In genomic region chr5:160008877-160009590, GRCh38 we compare ENCODE assay signal across 1 cellular context.
TF ChIP-seq lines count a peak whose summit lies in the region.

Gene TTC1, plus strand, starts transcription at chr5:160009139. Its CDS starts 1,390 bp downstream, at chr5:160010529.

TF ChIP-seq in HepG2, 621 proteins besides CTCF, POLR2A, EP300 and RAD21 (continued from another document and continues in another):
- TF ChIP-seq ZNF512 (CRISPR knock-in tag; IDR thresholded peaks at IDR 0.05) (no peak), CREBL2 (CRISPR knock-in tag; IDR thresholded peaks at IDR 0.05; ENCODE audit: borderline replicate concordance) (no peak), IRX3 (CRISPR knock-in tag; IDR thresholded peaks at IDR 0.05; ENCODE audit: borderline replicate concordance, low read depth) (no peak), ASH2L (IDR thresholded peaks at IDR 0.05; ENCODE audit: insufficient read length, low read depth, low read length) (no peak), MIXL1 (CRISPR knock-in tag; IDR thresholded peaks at IDR 0.05) (peak; percentile 56; the same call in 1 of the 2 replicates), ZNF776 (CRISPR knock-in tag; IDR thresholded peaks at IDR 0.05) (no peak), ZNF772 (CRISPR knock-in tag; IDR thresholded peaks at IDR 0.05) (no peak), ZSCAN30 (CRISPR knock-in tag; IDR thresholded peaks at IDR 0.05) (no peak), ZFP36L1 (CRISPR knock-in tag; IDR thresholded peaks at IDR 0.05) (peak; percentile 49; the same call in 1 of the 2 replicates), TSC22D2 (CRISPR knock-in tag; IDR thresholded peaks at IDR 0.05; ENCODE audit: borderline replicate concordance) (no peak), RFX3 (CRISPR knock-in tag; IDR thresholded peaks at IDR 0.05) (no peak), IRF1 (CRISPR knock-in tag; IDR thresholded peaks at IDR 0.05; ENCODE audit: low read depth) (no peak), KLF13 (CRISPR knock-in tag; IDR thresholded peaks at IDR 0.05) (no peak), ZNF224 (CRISPR knock-in tag; IDR thresholded peaks at IDR 0.05) (no peak), SRSF9 (IDR thresholded peaks at IDR 0.05; ENCODE audit: borderline replicate concordance, insufficient read depth, low read depth, low read length, poor library complexity, severe bottlenecking) (no peak), ZBTB1 (CRISPR knock-in tag; IDR thresholded peaks at IDR 0.05; ENCODE audit: borderline replicate concordance) (no peak), ZMAT3 (CRISPR knock-in tag; conservative IDR thresholded peaks at IDR 0.05) (no peak), YY1 (IDR thresholded peaks at IDR 0.05; ENCODE audit: insufficient read depth, insufficient replicate concordance, low read depth, low read length) (peak; percentile 97), KDM6A (CRISPR knock-in tag; IDR thresholded peaks at IDR 0.05; ENCODE audit: low read depth) (no peak), GATA4 (IDR thresholded peaks at IDR 0.05; ENCODE audit: borderline replicate concordance, low read depth) (peak; percentile 65; the same call in 1 of the 2 replicates), ADNP (CRISPR knock-in tag; IDR thresholded peaks at IDR 0.05) (no peak), RNF2 (conservative IDR thresholded peaks at IDR 0.05; ENCODE audit: low read depth) (no peak), FOSL1 (CRISPR knock-in tag; IDR thresholded peaks at IDR 0.05; ENCODE audit: borderline replicate concordance) (no peak), ZNF749 (CRISPR knock-in tag; IDR thresholded peaks at IDR 0.05; ENCODE audit: borderline replicate concordance) (no peak), BRD4 (CRISPR knock-in tag; IDR thresholded peaks at IDR 0.05) (peak; percentile 34; the same call in 1 of the 2 replicates), ZGPAT (CRISPR knock-in tag; IDR thresholded peaks at IDR 0.05) (peak; percentile 55), NCOA1 (CRISPR knock-in tag; IDR thresholded peaks at IDR 0.05) (no peak), ZFAT (CRISPR knock-in tag; conservative IDR thresholded peaks at IDR 0.05) (no peak), ZBTB49 (CRISPR knock-in tag; IDR thresholded peaks at IDR 0.05; ENCODE audit: borderline replicate concordance) (no peak), ZNF589 (CRISPR knock-in tag; conservative IDR thresholded peaks at IDR 0.05) (no peak), NRL (CRISPR knock-in tag; IDR thresholded peaks at IDR 0.05; ENCODE audit: borderline replicate concordance) (no peak), SMAD9 (CRISPR knock-in tag; IDR thresholded peaks at IDR 0.05) (no peak), MEIS2 (CRISPR knock-in tag; IDR thresholded peaks at IDR 0.05) (0 out of 2 replicates have a peak, but pooled peaks have one; percentile 35), ZNF12 (CRISPR knock-in tag; IDR thresholded peaks at IDR 0.05) (0 out of 2 replicates have a peak, but pooled peaks have one; percentile 9), ZZZ3 (CRISPR knock-in tag; IDR thresholded peaks at IDR 0.05; ENCODE audit: borderline replicate concordance) (no peak; the same call in 1 of the 2 replicates), ZNF790 (CRISPR knock-in tag; IDR thresholded peaks at IDR 0.05; ENCODE audit: borderline replicate concordance) (no peak), ZNF597 (CRISPR knock-in tag; IDR thresholded peaks at IDR 0.05) (no peak), HOMEZ (CRISPR knock-in tag; IDR thresholded peaks at IDR 0.05; ENCODE audit: low read depth) (no peak), ZBTB40 (IDR thresholded peaks at IDR 0.05) (peak; percentile 62), ZBTB40 (CRISPR knock-in tag; IDR thresholded peaks at IDR 0.05) (no peak), KLF9 (CRISPR knock-in tag; IDR thresholded peaks at IDR 0.05; ENCODE audit: low read depth) (no peak), ZSCAN12 (CRISPR knock-in tag; IDR thresholded peaks at IDR 0.05) (no peak), THAP8 (CRISPR knock-in tag; IDR thresholded peaks at IDR 0.05; ENCODE audit: borderline replicate concordance) (no peak), ZBTB26 (CRISPR knock-in tag; IDR thresholded peaks at IDR 0.05; ENCODE audit: borderline replicate concordance) (0 out of 2 replicates have a peak, but pooled peaks have one; percentile 39), ATF1 (CRISPR knock-in tag; IDR thresholded peaks at IDR 0.05) (peak; percentile 98)
